2 cellular contexts compared by ENCODE assay signal in genomic region chr17:78954684-78955083, GRCh38.
TF ChIP-seq lines count a peak whose summit lies in the region.

No MANE protein-coding gene starts in this region.

TF ChIP-seq in GM12878, 131 proteins besides CTCF, POLR2A, EP300 and RAD21:
- TF ChIP-seq DPF2 (IDR thresholded peaks at IDR 0.05) (no peak), NR2F1 (conservative IDR thresholded peaks at IDR 0.05) (no peak), IRF4 (IDR thresholded peaks at IDR 0.05; ENCODE audit: low read depth, low read length) (peak; percentile 27; the same call in 1 of the 2 replicates), HCFC1 (IDR thresholded peaks at IDR 0.05; ENCODE audit: low read length) (no peak), JUNB (IDR thresholded peaks at IDR 0.05) (peak; percentile 73), CHD1 (IDR thresholded peaks at IDR 0.05; ENCODE audit: low read depth, low read length) (no peak), SMAD1 (IDR thresholded peaks at IDR 0.05; ENCODE audit: low read depth, partially characterized antibody) (no peak), ZNF384 (IDR thresholded peaks at IDR 0.05; ENCODE audit: borderline replicate concordance, low read depth, low read length) (no peak), BACH1 (IDR thresholded peaks at IDR 0.05; ENCODE audit: borderline replicate concordance) (no peak)
- TF ChIP-seq, protein P1, sequence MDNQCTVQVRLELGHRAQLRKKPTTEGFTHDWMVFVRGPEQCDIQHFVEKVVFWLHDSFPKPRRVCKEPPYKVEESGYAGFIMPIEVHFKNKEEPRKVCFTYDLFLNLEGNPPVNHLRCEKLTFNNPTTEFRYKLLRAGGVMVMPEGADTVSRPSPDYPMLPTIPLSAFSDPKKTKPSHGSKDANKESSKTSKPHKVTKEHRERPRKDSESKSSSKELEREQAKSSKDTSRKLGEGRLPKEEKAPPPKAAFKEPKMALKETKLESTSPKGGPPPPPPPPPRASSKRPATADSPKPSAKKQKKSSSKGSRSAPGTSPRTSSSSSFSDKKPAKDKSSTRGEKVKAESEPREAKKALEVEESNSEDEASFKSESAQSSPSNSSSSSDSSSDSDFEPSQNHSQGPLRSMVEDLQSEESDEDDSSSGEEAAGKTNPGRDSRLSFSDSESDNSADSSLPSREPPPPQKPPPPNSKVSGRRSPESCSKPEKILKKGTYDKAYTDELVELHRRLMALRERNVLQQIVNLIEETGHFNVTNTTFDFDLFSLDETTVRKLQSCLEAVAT (IDR thresholded peaks at IDR 0.05) = no peak

TF ChIP-seq in neural cell, 6 proteins besides CTCF, POLR2A, EP300 and RAD21:
- no peak for TF ChIP-seq SMC3 (conservative IDR thresholded peaks at IDR 0.05; ENCODE audit: poor library complexity)
- TF ChIP-seq POLR2AphosphoS5 (IDR thresholded peaks at IDR 0.05) = no peak
- TF ChIP-seq EZH2 (IDR thresholded peaks at IDR 0.05; ENCODE audit: borderline replicate concordance, insufficient read depth, low read length, poor library complexity, severe bottlenecking) = no peak
- no peak for TF ChIP-seq MXI1 (conservative IDR thresholded peaks at IDR 0.05; ENCODE audit: poor library complexity, severe bottlenecking)
- TF ChIP-seq, protein P2, sequence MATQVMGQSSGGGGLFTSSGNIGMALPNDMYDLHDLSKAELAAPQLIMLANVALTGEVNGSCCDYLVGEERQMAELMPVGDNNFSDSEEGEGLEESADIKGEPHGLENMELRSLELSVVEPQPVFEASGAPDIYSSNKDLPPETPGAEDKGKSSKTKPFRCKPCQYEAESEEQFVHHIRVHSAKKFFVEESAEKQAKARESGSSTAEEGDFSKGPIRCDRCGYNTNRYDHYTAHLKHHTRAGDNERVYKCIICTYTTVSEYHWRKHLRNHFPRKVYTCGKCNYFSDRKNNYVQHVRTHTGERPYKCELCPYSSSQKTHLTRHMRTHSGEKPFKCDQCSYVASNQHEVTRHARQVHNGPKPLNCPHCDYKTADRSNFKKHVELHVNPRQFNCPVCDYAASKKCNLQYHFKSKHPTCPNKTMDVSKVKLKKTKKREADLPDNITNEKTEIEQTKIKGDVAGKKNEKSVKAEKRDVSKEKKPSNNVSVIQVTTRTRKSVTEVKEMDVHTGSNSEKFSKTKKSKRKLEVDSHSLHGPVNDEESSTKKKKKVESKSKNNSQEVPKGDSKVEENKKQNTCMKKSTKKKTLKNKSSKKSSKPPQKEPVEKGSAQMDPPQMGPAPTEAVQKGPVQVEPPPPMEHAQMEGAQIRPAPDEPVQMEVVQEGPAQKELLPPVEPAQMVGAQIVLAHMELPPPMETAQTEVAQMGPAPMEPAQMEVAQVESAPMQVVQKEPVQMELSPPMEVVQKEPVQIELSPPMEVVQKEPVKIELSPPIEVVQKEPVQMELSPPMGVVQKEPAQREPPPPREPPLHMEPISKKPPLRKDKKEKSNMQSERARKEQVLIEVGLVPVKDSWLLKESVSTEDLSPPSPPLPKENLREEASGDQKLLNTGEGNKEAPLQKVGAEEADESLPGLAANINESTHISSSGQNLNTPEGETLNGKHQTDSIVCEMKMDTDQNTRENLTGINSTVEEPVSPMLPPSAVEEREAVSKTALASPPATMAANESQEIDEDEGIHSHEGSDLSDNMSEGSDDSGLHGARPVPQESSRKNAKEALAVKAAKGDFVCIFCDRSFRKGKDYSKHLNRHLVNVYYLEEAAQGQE (IDR thresholded peaks at IDR 0.05; ENCODE audit: borderline replicate concordance) = no peak
- no peak for TF ChIP-seq TAF1 (IDR thresholded peaks at IDR 0.05; ENCODE audit: low read depth)
